Comparison of ENCODE assay signal across 8 cellular contexts in genomic region chr20:6122873-6123649, GRCh38. TPM values are rescaled to one million over a fixed set of nuclear protein-coding genes. Genes with fewer than 3 reads are reported as not detected.
A peak's percentile ranks its signal among the peaks of the same experiment; 100 is the strongest.
DNase-seq lines count a peak whose midpoint lies in the region; ATAC-seq and TF ChIP-seq lines count a peak whose summit lies in the region.

Gene FERMT1, minus strand, starts transcription at chr20:6123030. Its CDS starts 3,476 bp downstream, at chr20:6119554.

- H3K9me3 ChIP-seq in IMR-90 (ENCODE audit: control insufficient read depth, insufficient read depth, low read length), result no peaks in the 10 kb centered on the region

- H2AK9ac ChIP-seq in IMR-90 (replicated peaks; ENCODE audit: low read depth, low read length, poor library complexity), result peak within 1 kb of the TSS; percentile 52

- TF ChIP-seq RAD21 in IMR-90 (IDR thresholded peaks at IDR 0.05; ENCODE audit: low read length), result no peak

- H3K27me3 ChIP-seq in IMR-90 (ENCODE audit: control insufficient read depth, insufficient read depth, low read length), result peaks cover 3% of the 10 kb centered on the region; the same call in 1 of the 2 replicates

- 0 out of 2 replicates have a peak within 1 kb of the TSS, but pooled peaks have one; percentile 14 for H2AK5ac ChIP-seq in IMR-90 (ENCODE audit: low read depth, low read length)

- H2BK15ac ChIP-seq in IMR-90 (ENCODE audit: low read depth, low read length), result no peak within 1 kb of the TSS

- H3K23ac ChIP-seq in IMR-90 (ENCODE audit: low read depth, low read length), result 0 out of 2 replicates have a peak within 1 kb of the TSS, but pooled peaks have one; percentile 14

- peak; percentile 44 for TF ChIP-seq CTCF in C4-2B (conservative IDR thresholded peaks at IDR 0.05)
- no peak for TF ChIP-seq CTCF in IMR-90 (conservative IDR thresholded peaks at IDR 0.05; ENCODE audit: low read depth, low read length)

- no peaks in the 10 kb centered on the region; the same call in 1 of the 2 replicates for H3K9me1 ChIP-seq in IMR-90 (ENCODE audit: insufficient read depth, low read length)

- H3K18ac ChIP-seq in IMR-90 (ENCODE audit: low read depth, low read length), result no peak within 1 kb of the TSS

- H2AFZ ChIP-seq in IMR-90 (replicated peaks; ENCODE audit: low read length, poor library complexity), result peak within 1 kb of the TSS; percentile 90

- BruUV-seq in IMR-90 (replicated peaks; lab: Mats Ljungman, UMichigan), result no TSS peak

- H2BK5ac ChIP-seq in IMR-90 (ENCODE audit: low read depth, low read length, poor library complexity, severe bottlenecking), result no peak within 1 kb of the TSS

- H2BK20ac ChIP-seq in IMR-90 (ENCODE audit: low read depth, low read length), result no peak within 1 kb of the TSS

- dilution Hi-C loops in IMR-90 (cut with HindIII; ENCODE audit: low sequenced_read_pairs, unreplicated experiment), result no loop called here

- WGBS in IMR-90 (ENCODE audit: extremely low coverage in 2 of 2, insufficient read length in 1 of 2), 2 experiments, result 4% methylated on average over 23 of the region's 55 CpGs; no CpG with 5 or more reads in 1 of the 2 experiments

- no peak within 1 kb of the TSS; the same call in 1 of the 2 replicates for H3K14ac ChIP-seq in IMR-90 (replicated peaks; ENCODE audit: low read depth, low read length)

- CTCF ChIA-PET in IMR-90 (lab: Yijun Ruan, JAX), result interaction anchor here (1.0 kb wide), 1 partner anchor 17 kb away, joined by 3 read pairs; no protein-coding TSS in a partner anchor

- H3K4ac ChIP-seq in IMR-90 (ENCODE audit: low read depth, low read length), result peak within 1 kb of the TSS; percentile 72

- H3K79me1 ChIP-seq in IMR-90 (ENCODE audit: low read depth in 1 of 2, low read length in 2 of 2), result no peaks in the 10 kb centered on the region

- POLR2A ChIA-PET in IMR-90 (lab: Charles Lee; ENCODE audit: unreplicated experiment), result no interaction called here

- no peaks in the 10 kb centered on the region for H4K20me1 ChIP-seq in IMR-90 (ENCODE audit: insufficient read depth, low read length)

- intact Hi-C loops in IMR-90 (cut with micrococcal nuclease), result no loop called here

- peak within 1 kb of the TSS; percentile 98 for H3K4me2 ChIP-seq in IMR-90 (ENCODE audit: low read depth, low read length)

- in situ Hi-C loops in IMR-90 (cut with MboI; ENCODE audit: low sequenced_read_pairs), result no loop called here

- H3K4me3 ChIP-seq in IMR-90 (ENCODE audit: insufficient read depth, low read depth, low read length), result peak within 1 kb of the TSS; percentile 47

- no peak within 1 kb of the TSS for H2BK120ac ChIP-seq in IMR-90 (ENCODE audit: low read depth, low read length)

- peaks cover 3% of the 10 kb centered on the region; the same call in 1 of the 2 replicates for H3K4me1 ChIP-seq in IMR-90 (ENCODE audit: control insufficient read depth, insufficient read depth, low read length)

- peak; percentile 54 for DNase-seq in IMR-90
- peak; percentile 49 for DNase-seq in SK-N-DZ (ENCODE audit: low spot score)
- peak; percentile 84 for DNase-seq in left kidney (ENCODE audit: low read depth, low spot score)
- DNase-seq in stimulated activated CD4-positive, alpha-beta T cell treated with anti-CD3 and anti-CD28 coated beads, Interleukin-4, amount 100 ng/mL, for 48 hours (ENCODE audit: low read depth in 2 of 2), result peak; percentile 20 to 47

- peak within 1 kb of the TSS; percentile 45 for H3K9ac ChIP-seq in IMR-90 (ENCODE audit: low read depth, low read length)

- H3K36me3 ChIP-seq in IMR-90 (ENCODE audit: control insufficient read depth, insufficient read depth, low read length), result no peaks in the 10 kb centered on the region

- H4K5ac ChIP-seq in IMR-90 (ENCODE audit: low read depth, low read length), result no peak within 1 kb of the TSS

- H4K8ac ChIP-seq in IMR-90 (ENCODE audit: low read depth in 2 of 2, low read length in 2 of 2), result peak within 1 kb of the TSS; percentile 70 to 76; a peak in 3 of 4 replicates

- H3K56ac ChIP-seq in IMR-90 (ENCODE audit: extremely low read depth, insufficient read depth, low read length), result no peak within 1 kb of the TSS; the same call in none of the 2 replicates

- no peak for TF ChIP-seq POLR2A in IMR-90 (IDR thresholded peaks at IDR 0.05; ENCODE audit: low read depth, low read length)

- ATAC-seq in GM19351 (IDR thresholded peaks at IDR 0.05; ENCODE audit: unreplicated experiment) (peak; percentile 65), IMR-90 (ENCODE audit: low read depth) (peak; percentile 96), GM19455 (IDR thresholded peaks at IDR 0.05; ENCODE audit: unreplicated experiment) (no peak)

- H4K91ac ChIP-seq in IMR-90 (ENCODE audit: insufficient read depth, low read depth, low read length), result peak within 1 kb of the TSS; percentile 25; the same call in 1 of the 2 replicates

- H3K27ac ChIP-seq in C4-2B (peak within 1 kb of the TSS; percentile 70), IMR-90 (ENCODE audit: insufficient read depth, low read length) (peak within 1 kb of the TSS; percentile 34; the same call in 1 of the 2 replicates), cingulate gyrus (ENCODE audit: low read depth, low read length) (peak within 1 kb of the TSS; percentile 21)

TF ChIP-seq in IMR-90, 13 proteins besides CTCF, POLR2A, EP300 and RAD21:
- no peak for TF ChIP-seq ELK1 (IDR thresholded peaks at IDR 0.05; ENCODE audit: borderline replicate concordance, low read depth, low read length)
- TF ChIP-seq MXI1 (IDR thresholded peaks at IDR 0.05; ENCODE audit: borderline replicate concordance, low read depth, low read length), result 0 out of 2 replicates have a peak, but pooled peaks have one; percentile 16

RNA-seq across cellular contexts. Expression of gene FERMT1, which starts in this region (rescaled TPM):
- total RNA-seq in IMR-90 (2012; rRNA removed), result 1.7 and 2.3 TPM in 2 replicates
- 1.8 and 2.4 TPM in 2 replicates for polyA plus RNA-seq in IMR-90 (2012; rRNA removed)
- polyA plus RNA-seq in IMR-90 (2012; cell fraction: cytosol; rRNA removed), result 0.69 and 0.79 TPM in 2 replicates
- polyA plus RNA-seq in IMR-90 (2012; cell fraction: nucleus; rRNA removed; ENCODE audit: low replicate concordance), result 0.53 and 1.1 TPM in 2 replicates
- 0.45 and 0.58 TPM in 2 replicates for polyA plus RNA-seq in SK-N-DZ (2014; cell fraction: cytosol; rRNA removed)
- 0.24 and 0.51 TPM in 2 replicates for polyA plus RNA-seq in SK-N-DZ (2014; cell fraction: nucleus; rRNA removed)

Comparison
In these comparisons a context has a peak if more than half of its experiments do, and no peak if none do; other contexts are left out.
1. DNase-seq: peak in every context shown above with its lines; median percentile 84 in left kidney; 54 in IMR-90; 49 in SK-N-DZ; 34 in stimulated activated CD4-positive, alpha-beta T cell treated with anti-CD3 and anti-CD28 coated beads, Interleukin-4, amount 100 ng/mL, for 48 hours.